Comparison of ENCODE assay signal across 23 cellular contexts in the genomic region with DNA sequence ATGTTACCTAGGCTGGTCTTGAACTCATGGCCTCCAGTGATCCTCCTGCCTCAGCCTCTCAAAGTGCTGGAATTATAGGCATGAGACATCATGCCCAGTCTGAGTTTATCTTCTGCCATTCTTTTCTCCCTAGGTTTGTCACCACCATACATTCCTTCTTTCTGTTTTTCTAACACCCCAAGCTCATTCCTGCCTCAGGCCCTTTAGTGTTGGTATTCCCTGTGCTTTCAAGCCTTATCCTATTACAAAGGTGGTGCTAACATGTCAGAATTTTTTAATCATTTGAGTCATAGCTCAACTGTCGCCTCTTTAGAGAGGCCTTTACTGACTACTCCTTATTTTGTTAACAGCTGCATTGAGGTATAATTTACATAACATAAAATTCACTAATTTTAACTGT.
DNase-seq lines count a peak whose midpoint lies in the region; FAIRE-seq and TF ChIP-seq lines count a peak whose summit lies in the region.
"Had no signal": no experiment of that assay in that cellular context is flagged by ENCODE, and none has a peak within 500 bp of the region (broad histone marks: within the 10 kb centered on the region; RNA-seq: fewer than 3 reads in every experiment).

No MANE protein-coding gene starts in this region.

- no peak overlapping the region for H3K4me2 ChIP-seq in mesendoderm (ENCODE audit: low read length)
- H3K4me2 ChIP-seq: A549; BLaER1 treated with 17β-estradiol and CSF1 and Interleukin-3, amounts not matched to agents 10 nM and 100 nM had no signal

- no peak for FAIRE-seq in small intestine (lab: Jason Lieb, UNC)
- FAIRE-seq: A549, GM12891, H1 had no signal

- DNase-seq in M059J (ENCODE audit: low read depth) (peak; percentile 61), endothelial cell (ENCODE audit: low spot score) (no peak), mesendoderm (peak; percentile 39), GM13976 (ENCODE audit: low spot score) (no peak), small intestine (no peak)
- no peak for DNase-seq in activated CD4-positive, alpha-beta T cell treated with anti-CD3 and anti-CD28 coated beads for 1 hour
- DNase-seq: 8988T; ACHN; AML-193; BE2C; CD4-positive, alpha-beta T cell; CD8-positive, alpha-beta memory T cell; DMS 273 treated with DMSO at 0.1 percent for 48 hours; DMS79; GF-D8; GM23248; H7; HCEC 1CT had no signal

- no peak overlapping the region for H4K5ac ChIP-seq in mesendoderm (ENCODE audit: low read length)

- H2BK15ac ChIP-seq in mesendoderm (replicated peaks; ENCODE audit: low read depth), result no peak overlapping the region

- no CpG with 5 or more reads among the region's 1 CpG for WGBS in mesendoderm (ENCODE audit: extremely low coverage, insufficient coverage, low lambda C conversion rate)
- WGBS in small intestine, 3 donors, result 78 to 89% (median 82%) methylated on average over 1 of the region's 1 CpG

- H2BK5ac ChIP-seq in mesendoderm (ENCODE audit: low read length), result no peak overlapping the region

- no peaks in the 10 kb centered on the region for H3K36me3 ChIP-seq in mesendoderm (ENCODE audit: control insufficient read depth, insufficient read depth, low read length)
- no peaks in the 10 kb centered on the region for H3K36me3 ChIP-seq in small intestine (ENCODE audit: control insufficient read depth in 2 of 2, insufficient read depth in 2 of 2, low read length in 2 of 2)
- H3K36me3 ChIP-seq: BE2C; BLaER1 treated with 17β-estradiol and CSF1 and Interleukin-3, amounts not matched to agents 10 nM and 100 nM had no signal

- H3K27ac Mint-ChIP-seq in endothelial cell (ENCODE audit: unreplicated experiment), result peak overlapping the region; percentile 32
- H3K27ac Mint-ChIP-seq: CD14-positive monocyte; CD4-positive, alpha-beta T cell; CD8-positive, alpha-beta memory T cell had no signal

- H3K4me3 ChIP-seq in mesendoderm (ENCODE audit: low read length) (no peak overlapping the region), small intestine (ENCODE audit: low read depth in 1 of 2, low read length in 2 of 2) (no peak overlapping the region)
- H3K4me3 ChIP-seq: A549; BLaER1 treated with 17β-estradiol and CSF1 and Interleukin-3, amounts not matched to agents 10 nM and 100 nM; GM23248 had no signal

- no peak overlapping the region for H3K27ac ChIP-seq in mesendoderm (ENCODE audit: low read depth, low read length)
- no peak overlapping the region for H3K27ac ChIP-seq in small intestine (ENCODE audit: low read depth in 1 of 2, low read length in 1 of 2)
- H3K27ac ChIP-seq: A549; BLaER1 treated with 17β-estradiol and CSF1 and Interleukin-3, amounts not matched to agents 10 nM and 100 nM; GM23248 had no signal

- H3K79me2 ChIP-seq in mesendoderm (ENCODE audit: control insufficient read depth, insufficient read depth, low read length), result no peaks in the 10 kb centered on the region

- no peaks in the 10 kb centered on the region for H3K79me1 ChIP-seq in mesendoderm (ENCODE audit: low read length)

- H3K27me3 ChIP-seq in mesendoderm (ENCODE audit: insufficient read depth, low read length, poor library complexity) (no peaks in the 10 kb centered on the region), small intestine (ENCODE audit: control insufficient read depth in 2 of 2, insufficient read depth in 2 of 2, low read length in 2 of 2) (no peaks in the 10 kb centered on the region)
- H3K27me3 ChIP-seq: BE2C; BLaER1 treated with 17β-estradiol and CSF1 and Interleukin-3, amounts not matched to agents 10 nM and 100 nM had no signal

- no peak overlapping the region for H3K18ac ChIP-seq in mesendoderm (ENCODE audit: low read length)

- H3K4me1 ChIP-seq in mesendoderm (ENCODE audit: control insufficient read depth, low read depth, low read length) (no peaks in the 10 kb centered on the region), small intestine (ENCODE audit: control insufficient read depth in 2 of 2, insufficient read depth in 1 of 2, low read depth in 1 of 2, low read length in 1 of 2) (no peaks in the 10 kb centered on the region)
- H3K4me1 ChIP-seq: A549; BE2C; BLaER1 treated with 17β-estradiol and CSF1 and Interleukin-3, amounts not matched to agents 10 nM and 100 nM had no signal

- no peak overlapping the region for H2AK5ac ChIP-seq in mesendoderm (ENCODE audit: low read length)

- no peak overlapping the region for H3K4ac ChIP-seq in mesendoderm (ENCODE audit: low read depth, low read length)

- no peak overlapping the region for H3K23ac ChIP-seq in mesendoderm (ENCODE audit: low read length)

- peaks cover 13% of the 10 kb centered on the region for H3K4me1 Mint-ChIP-seq in endothelial cell (ENCODE audit: unreplicated experiment)
- H3K4me1 Mint-ChIP-seq: CD14-positive monocyte; CD8-positive, alpha-beta memory T cell had no signal

- in situ Hi-C loops in GM13976 (cut with MboI; ENCODE audit: low sequenced_read_pairs, unreplicated experiment), result no loop called here

- H3K56ac ChIP-seq in mesendoderm (ENCODE audit: low read length), result no peak overlapping the region

- H3K9ac ChIP-seq in mesendoderm (ENCODE audit: low read length), result no peak overlapping the region
- H3K9ac ChIP-seq: BLaER1 treated with 17β-estradiol and CSF1 and Interleukin-3, amounts not matched to agents 10 nM and 100 nM; GM23248 had no signal

- H3K9me3 Mint-ChIP-seq in endothelial cell (ENCODE audit: unreplicated experiment), result no peaks in the 10 kb centered on the region
- H3K9me3 Mint-ChIP-seq: CD4-positive, alpha-beta T cell; CD8-positive, alpha-beta memory T cell had no signal

- no peak overlapping the region for H2BK120ac ChIP-seq in mesendoderm (ENCODE audit: low read depth, low read length)

- H3K4me3 Mint-ChIP-seq in endothelial cell (ENCODE audit: unreplicated experiment), result no peak overlapping the region
- H3K4me3 Mint-ChIP-seq: CD14-positive monocyte; CD4-positive, alpha-beta T cell; CD8-positive, alpha-beta memory T cell had no signal

- no peaks in the 10 kb centered on the region for H3K9me3 ChIP-seq in small intestine (ENCODE audit: control insufficient read depth, low read depth)
- H3K9me3 ChIP-seq: A549, BE2C had no signal

- H3K36me3 Mint-ChIP-seq in endothelial cell (ENCODE audit: low read depth, unreplicated experiment), result no peaks in the 10 kb centered on the region
- H3K36me3 Mint-ChIP-seq: CD14-positive monocyte; CD8-positive, alpha-beta memory T cell had no signal

- no peak for TF ChIP-seq CTCF in endothelial cell (IDR thresholded peaks at IDR 0.05; ENCODE audit: unreplicated experiment)
- no peak for TF ChIP-seq CTCF in GM13976 (IDR thresholded peaks at IDR 0.05; ENCODE audit: borderline replicate concordance, control extremely low read depth, extremely low read depth, insufficient read depth, missing control alignments)

- no peak overlapping the region for H4K8ac ChIP-seq in mesendoderm (ENCODE audit: low read depth, low read length)

- H3K27me3 Mint-ChIP-seq in endothelial cell (ENCODE audit: unreplicated experiment), result no peaks in the 10 kb centered on the region

Comparison
In these comparisons a context has a peak if more than half of its experiments do, and no peak if none do; other contexts are left out.
1. DNase-seq: peak in M059J (single experiment) and mesendoderm (single experiment); none in endothelial cell (single experiment), GM13976 (single experiment), small intestine (single experiment) and activated CD4-positive, alpha-beta T cell treated with anti-CD3 and anti-CD28 coated beads for 1 hour (single experiment).